Comparison of ENCODE assay signal across 12 cellular contexts in genomic region chr1:116559304-116559761, GRCh38. TPM values are rescaled to one million over a fixed set of nuclear protein-coding genes. Genes with fewer than 3 reads are reported as not detected.
A peak's percentile ranks its signal among the peaks of the same experiment; 100 is the strongest.
DNase-seq lines count a peak whose midpoint lies in the region; ATAC-seq and TF ChIP-seq lines count a peak whose summit lies in the region.
"Had no signal": no experiment of that assay in that cellular context is flagged by ENCODE, and none has a peak within 500 bp of the region (broad histone marks: within the 10 kb centered on the region; RNA-seq: fewer than 3 reads in every experiment).

No MANE protein-coding gene starts in this region.

- no peaks in the 10 kb centered on the region for H3K27me3 ChIP-seq in BLaER1
- H3K27me3 ChIP-seq in KMS-11 (ENCODE audit: insufficient read depth, low read depth) = no peaks in the 10 kb centered on the region
- H3K27me3 ChIP-seq: SJCRH30 had no signal

- no peaks in the 10 kb centered on the region for H3K27me3 Mint-ChIP-seq in activated naive CD4-positive, alpha-beta T cell treated with anti-CD3 and anti-CD28 coated beads, Interleukin-2, amount 10 ng/mL, durations not matched to agents 7 days and 5 days

- ATAC-seq in GM18909 (IDR thresholded peaks at IDR 0.05; ENCODE audit: poor library complexity, unreplicated experiment) = peak; percentile 41
- ATAC-seq in HG02610 (IDR thresholded peaks at IDR 0.05; ENCODE audit: unreplicated experiment) = peak; percentile 34
- no peak for ATAC-seq in esophagus mucosa

- H3K4me1 ChIP-seq in BLaER1 = peaks cover 70% of the 10 kb centered on the region
- peaks cover 77% of the 10 kb centered on the region for H3K4me1 ChIP-seq in KMS-11 (ENCODE audit: low read depth, poor library complexity, severe bottlenecking)
- H3K4me1 ChIP-seq: SJCRH30 had no signal

- peaks cover 21% of the 10 kb centered on the region for H3K9me3 ChIP-seq in BLaER1

- H3K9ac ChIP-seq in BLaER1 (peak overlapping the region; percentile 2; the same call in 1 of the 2 replicates), KMS-11 (no peak overlapping the region)

- H3K27ac ChIP-seq in BLaER1 (peak overlapping the region; percentile 62), KMS-11 (peak overlapping the region; percentile 62)
- H3K27ac ChIP-seq: SJCRH30 had no signal

- CTCF ChIA-PET in activated naive CD4-positive, alpha-beta T cell treated with anti-CD3 and anti-CD28 coated beads, Interleukin-2, amount 10 ng/mL, durations not matched to agents 7 days and 5 days (lab: Charles Lee) = no interaction called here

- H3K4me2 ChIP-seq in BLaER1 = peak overlapping the region; percentile 70
- peak overlapping the region; percentile 79 for H3K4me2 ChIP-seq in KMS-11

- no peak for DNase-seq in activated naive CD4-positive, alpha-beta T cell treated with anti-CD3 and anti-CD28 coated beads, Interleukin-2, amount 10 ng/mL, durations not matched to agents 7 days and 5 days
- DNase-seq in cardiac septum (ENCODE audit: low spot score) (no peak), NCI-H2196 treated with DMSO at 0.1 percent for 48 hours (lab: John Stamatoyannopoulos, UW; ENCODE audit: unreplicated experiment) (no peak)
- DNase-seq: cerebellar nuclear complex; NCI-H1930; SJCRH30; stimulated activated naive CD4-positive, alpha-beta T cell treated with Interleukin-2 at 50 U/mL for 16 hours had no signal

- no peak overlapping the region for H3K27ac Mint-ChIP-seq in activated naive CD4-positive, alpha-beta T cell treated with anti-CD3 and anti-CD28 coated beads, Interleukin-2, amount 10 ng/mL, durations not matched to agents 7 days and 5 days

- H3K4me3 Mint-ChIP-seq in activated naive CD4-positive, alpha-beta T cell treated with anti-CD3 and anti-CD28 coated beads, Interleukin-2, amount 10 ng/mL, durations not matched to agents 7 days and 5 days = no peak overlapping the region

- H4K20me1 ChIP-seq in BLaER1 (peaks cover 28% of the 10 kb centered on the region; the same call in 1 of the 2 replicates), KMS-11 (ENCODE audit: insufficient read depth) (no peaks in the 10 kb centered on the region)

- H3K4me3 ChIP-seq in BLaER1 (no peak overlapping the region), KMS-11 (IDR thresholded peaks at IDR 0.05; ENCODE audit: insufficient read depth, low read depth, low read length) (no peak overlapping the region)
- H3K4me3 ChIP-seq: SJCRH30 had no signal

- no peak overlapping the region for H2AFZ ChIP-seq in KMS-11 (ENCODE audit: low read depth)

- peaks cover 50% of the 10 kb centered on the region for H3K4me1 Mint-ChIP-seq in activated naive CD4-positive, alpha-beta T cell treated with anti-CD3 and anti-CD28 coated beads, Interleukin-2, amount 10 ng/mL, durations not matched to agents 7 days and 5 days

- H3K9me3 Mint-ChIP-seq in activated naive CD4-positive, alpha-beta T cell treated with anti-CD3 and anti-CD28 coated beads, Interleukin-2, amount 10 ng/mL, durations not matched to agents 7 days and 5 days = peaks cover 18% of the 10 kb centered on the region

- no peak for TF ChIP-seq CTCF in KMS-11 (conservative IDR thresholded peaks at IDR 0.05; ENCODE audit: low read depth, low read length)

- H3K79me2 ChIP-seq in KMS-11 (ENCODE audit: insufficient read depth, low read depth) = peaks cover 25% of the 10 kb centered on the region

- H3K36me3 ChIP-seq in BLaER1 = peaks cover 25% of the 10 kb centered on the region
- no peaks in the 10 kb centered on the region for H3K36me3 ChIP-seq in KMS-11 (ENCODE audit: insufficient read depth)

- intact Hi-C loops in cardiac septum (cut with DNase I) = no loop called here

- H3K36me3 Mint-ChIP-seq in activated naive CD4-positive, alpha-beta T cell treated with anti-CD3 and anti-CD28 coated beads, Interleukin-2, amount 10 ng/mL, durations not matched to agents 7 days and 5 days = peaks cover 37% of the 10 kb centered on the region

RNA-seq across cellular contexts. Expression of gene CD58, which starts 11.5 kb away (rescaled TPM):
- 19.8 TPM for total RNA-seq in esophagus mucosa
- 25.3 TPM for total RNA-seq in cardiac septum
